ENCODE assay signal across 25 cellular contexts in genomic region chr1:115164940-115165718, GRCh38.
"Had no signal": no experiment of that assay in that cellular context is flagged by ENCODE, and none has a peak within 500 bp of the region (broad histone marks: within the 10 kb centered on the region; RNA-seq: fewer than 3 reads in every experiment).

No MANE protein-coding gene starts in this region.

- H3K4me3 ChIP-seq: ascending aorta, K562 had no signal

- FAIRE-seq: K562 had no signal

- DNase-seq: activated CD4-positive, alpha-beta memory T cell treated with anti-CD3 and anti-CD28 coated beads for 36 hours; activated CD4-positive, alpha-beta T cell treated with anti-CD3 and anti-CD28 coated beads, Interleukin-2, amount 10 ng/mL, durations not matched to agents 7 days and 5 days; activated CD4-positive, CD25-positive, alpha-beta regulatory T cell treated with anti-CD3 and anti-CD28 coated beads, Interleukin-2, amount 50 U/mL, for 72 hours; activated CD8-positive, alpha-beta memory T cell treated with anti-CD3 and anti-CD28 coated beads, Interleukin-2, amount 50 U/mL, for 4 hours; activated gamma-delta T cell treated with Interleukin-2 at 50 U/mL for 16 hours; activated naive CD4-positive, alpha-beta T cell treated with anti-CD3 and anti-CD28 coated beads, Interleukin-2, amount 50 U/mL, for 16 hours; activated T-cell treated with anti-CD3 and anti-CD28 coated beads, Interleukin-2, amount 50 U/mL, for 1 hour; Karpas-422; MM.1S; NCI-H1105; NCI-H1436; NCI-H1694 treated with DMSO at 0.1 percent for 48 hours; NCI-H2029 treated with DMSO at 0.1 percent for 48 hours; NCI-H345; NCI-H510A treated with DMSO at 0.1 percent for 48 hours; NCI-H69; PC-3; SHP77 had no signal

- H3K36me3 Mint-ChIP-seq: activated CD4-positive, alpha-beta memory T cell treated with anti-CD3 and anti-CD28 coated beads for 36 hours; brain; WTC11 had no signal

- H3K9me3 ChIP-seq: ascending aorta had no signal

- H3K36me3 ChIP-seq: ascending aorta had no signal

- H3K27ac Mint-ChIP-seq: activated CD4-positive, alpha-beta memory T cell treated with anti-CD3 and anti-CD28 coated beads for 36 hours; activated CD4-positive, alpha-beta T cell treated with anti-CD3 and anti-CD28 coated beads, Interleukin-2, amount 10 ng/mL, durations not matched to agents 7 days and 5 days; activated T-helper 2 cell treated with anti-CD3 and anti-CD28 coated beads, Interferon-gamma antibody, Interleukin-2, Interleukin-4, amounts not matched to agents 10 μg/mL and 5 μg/mL and 100 μg/mL, durations not matched to agents 14 hours and 24 hours and 36 hours; brain; T-helper 1 cell treated with Interleukin-12 subunit alpha and Interleukin-12 subunit beta and Interleukin-4 antibody, amounts not matched to agents 30 μg/mL and 1 μg/mL, for 36 hours; WTC11 had no signal

- ATAC-seq: K562, PC-3, WTC11 had no signal

- H3K27me3 ChIP-seq: ascending aorta had no signal

- H3K4me3 Mint-ChIP-seq: activated CD4-positive, alpha-beta memory T cell treated with anti-CD3 and anti-CD28 coated beads for 36 hours; activated CD4-positive, alpha-beta T cell treated with anti-CD3 and anti-CD28 coated beads, Interleukin-2, amount 10 ng/mL, durations not matched to agents 7 days and 5 days; brain; central memory CD8-positive, alpha-beta T cell; T-helper 1 cell treated with Interleukin-12 subunit alpha and Interleukin-12 subunit beta and Interleukin-4 antibody, amounts not matched to agents 30 μg/mL and 1 μg/mL, for 36 hours; WTC11 had no signal

- H3K4me1 Mint-ChIP-seq: activated CD4-positive, alpha-beta T cell treated with anti-CD3 and anti-CD28 coated beads, Interleukin-2, amount 10 ng/mL, durations not matched to agents 7 days and 5 days; brain; central memory CD8-positive, alpha-beta T cell had no signal

- H3K9me3 Mint-ChIP-seq: activated CD4-positive, alpha-beta memory T cell treated with anti-CD3 and anti-CD28 coated beads for 36 hours; activated CD4-positive, alpha-beta T cell treated with anti-CD3 and anti-CD28 coated beads, Interleukin-2, amount 10 ng/mL, durations not matched to agents 7 days and 5 days; activated T-helper 2 cell treated with anti-CD3 and anti-CD28 coated beads, Interferon-gamma antibody, Interleukin-2, Interleukin-4, amounts not matched to agents 10 μg/mL and 5 μg/mL and 100 μg/mL, durations not matched to agents 14 hours and 24 hours and 36 hours; brain; central memory CD8-positive, alpha-beta T cell; T-helper 1 cell treated with Interleukin-12 subunit alpha and Interleukin-12 subunit beta and Interleukin-4 antibody, amounts not matched to agents 30 μg/mL and 1 μg/mL, for 36 hours; WTC11 had no signal
